8 cellular contexts compared by ENCODE assay signal in the genomic region with DNA sequence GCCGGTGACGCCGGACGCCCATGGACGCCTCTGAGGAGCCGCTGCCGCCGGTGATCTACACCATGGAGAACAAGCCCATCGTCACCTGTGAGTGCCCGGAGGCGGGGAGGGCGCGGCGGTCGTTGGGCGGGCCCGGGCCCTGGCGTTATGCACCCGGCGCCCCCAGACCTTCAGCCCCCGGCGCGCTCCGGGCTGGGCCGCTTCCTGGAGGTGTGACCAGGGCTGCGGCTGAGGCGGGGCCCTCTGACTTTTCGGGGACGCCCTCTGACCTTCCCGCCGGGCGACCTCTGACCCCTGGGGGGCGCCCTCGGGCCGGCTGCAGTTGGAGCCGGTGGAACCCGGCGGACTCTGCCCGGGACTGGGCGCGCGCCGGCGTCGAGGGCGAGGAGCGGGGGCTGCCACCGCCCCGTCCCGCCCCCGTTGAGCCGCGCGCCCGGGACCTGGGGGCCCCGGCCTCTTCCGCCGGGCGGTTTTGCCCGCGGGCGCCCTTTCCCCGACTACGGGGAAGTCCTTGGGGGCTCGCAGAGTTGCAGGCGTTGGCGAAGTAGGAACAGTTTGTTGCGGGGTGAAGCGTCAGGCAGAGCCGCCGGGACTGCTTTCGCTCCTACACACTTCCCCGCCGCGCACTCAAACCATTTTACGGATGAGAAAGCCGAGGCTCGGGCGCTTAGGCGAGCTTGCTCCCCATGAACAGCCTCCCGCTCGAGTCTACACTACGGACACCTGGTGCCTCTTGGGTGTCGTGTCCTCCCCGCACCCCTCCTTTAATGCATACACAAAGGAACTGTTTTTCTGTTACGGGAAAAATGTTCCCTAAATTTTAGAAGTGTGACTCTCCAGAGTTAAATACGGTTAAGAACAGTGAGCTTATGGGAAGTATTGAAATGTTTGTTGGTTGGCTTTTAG. TPM values are rescaled to one million over a fixed set of nuclear protein-coding genes. Genes with fewer than 3 reads are reported as not detected.
DNase-seq lines count a peak whose midpoint lies in the region; ATAC-seq and TF ChIP-seq lines count a peak whose summit lies in the region.

No MANE protein-coding gene starts in this region.

- 2% methylated on average over 47 of the region's 87 CpGs for WGBS in hepatocyte (ENCODE audit: low lambda C conversion rate, missing lambda C conversion rate)
- WGBS in sigmoid colon, 2 donors = 0 to 1% methylated on average over 87 of the region's 87 CpGs

- ATAC-seq in GM21423 (IDR thresholded peaks at IDR 0.05; ENCODE audit: unreplicated experiment) = peak; percentile 57

- H3K4me2 ChIP-seq in hepatocyte = peak overlapping the region; percentile 96

- H4K20me1 ChIP-seq in hepatocyte (ENCODE audit: insufficient read depth, poor library complexity, severe bottlenecking) = peaks cover 35% of the 10 kb centered on the region

- H3K27me3 ChIP-seq in hepatocyte = no peaks in the 10 kb centered on the region
- no peaks in the 10 kb centered on the region for H3K27me3 ChIP-seq in sigmoid colon

- TF ChIP-seq POLR2A in sigmoid colon (IDR thresholded peaks at IDR 0.05) = no peak

- H3K4me1 ChIP-seq in hepatocyte (ENCODE audit: insufficient read depth) = peaks cover 18% of the 10 kb centered on the region
- H3K4me1 ChIP-seq in sigmoid colon = peaks cover 0 to 42% (median 27%) of the 10 kb centered on the region in 4 donors

- peak overlapping the region; percentile 98 for H3K27ac ChIP-seq in hepatocyte
- peak overlapping the region; percentile 85 to 98 (median 98) for H3K27ac ChIP-seq in sigmoid colon

- H2AFZ ChIP-seq in hepatocyte = peak overlapping the region; percentile 84

- peaks cover 58% of the 10 kb centered on the region for H3K79me2 ChIP-seq in hepatocyte

- H3K4me3 ChIP-seq in hepatocyte (peak overlapping the region; percentile 78), sigmoid colon (peak overlapping the region; percentile 71 to 99 (median 86))

- H3K9me3 ChIP-seq in hepatocyte (ENCODE audit: low read depth) (no peaks in the 10 kb centered on the region), sigmoid colon (no peaks in the 10 kb centered on the region)

- DNase-seq in DMS 273 (lab: John Stamatoyannopoulos, UW; ENCODE audit: unreplicated experiment) = peak; percentile 90
- DNase-seq in HuH-7.5 (ENCODE audit: low spot score) = peak; percentile 56
- DNase-seq in T-helper 1 cell = peak; percentile 66 to 88 (median 70)
- peak in 34 of 56 donors; percentile 18 to 83 (median 58) for DNase-seq in amygdala (lab: John Stamatoyannopoulos, UW)
- peak; percentile 76 for DNase-seq in hepatocyte (ENCODE audit: low spot score)
- DNase-seq in sigmoid colon = peak; percentile 74
- DNase-seq in SHP77 treated with DMSO at 0.1 percent for 48 hours (lab: John Stamatoyannopoulos, UW) = no peak

- no peaks in the 10 kb centered on the region for H3K36me3 ChIP-seq in hepatocyte (replicated peaks; ENCODE audit: insufficient read depth, low read depth)
- no peaks in the 10 kb centered on the region for H3K36me3 ChIP-seq in sigmoid colon

- TF ChIP-seq EP300 in sigmoid colon (IDR thresholded peaks at IDR 0.05) = no peak

- intact Hi-C loops in sigmoid colon (cut with DNase I) = loop anchor here (2.0 to 10.0 kb wide), 2 partner anchors 286 to 442 kb away; partner anchors contain the start of gene LRRC3

- TF ChIP-seq CTCF in hepatocyte (IDR thresholded peaks at IDR 0.05; ENCODE audit: poor library complexity) = peak; percentile 34
- no peak for TF ChIP-seq CTCF in sigmoid colon (IDR thresholded peaks at IDR 0.05)

- H3K9me2 ChIP-seq in hepatocyte (replicated peaks; ENCODE audit: insufficient read depth) = no peaks in the 10 kb centered on the region

RNA-seq across cellular contexts. Expression of gene TRAPPC10, which starts 0.6 kb away (rescaled TPM):
- total RNA-seq in hepatocyte (16.6 and 17.7 TPM in 2 replicates), sigmoid colon (10 to 100 TPM; 18.7 to 26.6 (median 20.3) TPM)
- polyA plus RNA-seq in hepatocyte (12.9 and 13.1 TPM in 2 replicates), sigmoid colon (10 to 100 TPM in 2 of 3 donors, 1 to 10 TPM in 1; 8.4 to 27.3 (median 14.3) TPM)
